In the genomic region with DNA sequence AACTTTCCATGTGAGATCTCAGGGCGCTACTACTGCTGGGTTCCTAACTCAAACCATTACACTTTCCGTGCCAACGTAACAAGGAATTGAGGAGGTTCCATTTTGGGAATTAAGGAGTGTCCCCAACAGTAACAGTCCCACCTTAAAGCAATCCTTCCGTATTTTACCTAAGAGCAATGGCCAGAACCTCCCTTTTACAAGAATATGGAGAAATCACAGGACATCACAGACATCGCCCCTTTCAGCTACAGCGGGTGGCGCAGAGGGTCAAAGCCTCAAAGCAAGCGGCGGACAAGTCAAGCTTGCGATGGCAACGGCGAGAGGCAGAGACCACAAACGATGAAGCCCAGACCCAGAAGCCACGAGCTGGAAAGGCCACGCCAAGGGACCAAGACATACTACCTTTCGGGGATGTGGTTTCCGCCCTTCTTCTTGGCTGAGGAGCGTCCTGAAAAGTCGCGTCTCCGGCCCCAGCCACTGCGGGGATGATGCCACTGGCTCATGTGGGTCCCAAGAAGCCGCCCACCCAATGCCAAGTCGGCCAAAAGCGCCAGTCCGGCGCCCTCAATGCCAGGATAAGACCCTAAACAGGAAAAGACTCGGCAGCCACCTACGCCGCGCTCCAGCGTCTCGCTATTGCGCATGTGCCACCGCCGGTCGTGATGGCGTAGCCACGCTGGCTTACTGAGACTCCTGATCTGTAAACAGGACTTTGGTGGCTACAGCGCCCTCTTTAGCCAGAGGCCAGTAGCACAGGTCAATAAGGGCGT, we compare ENCODE assay signal across 7 cellular contexts. TPM values are rescaled to one million over a fixed set of nuclear protein-coding genes. Genes with fewer than 3 reads are reported as not detected.
DNase-seq lines count a peak whose midpoint lies in the region; ATAC-seq, FAIRE-seq and TF ChIP-seq lines count a peak whose summit lies in the region.

DUSP11 (minus strand) TSS at position 632 of the 770 bp plus-strand sequence; CDS start at position 503, 129 bp downstream.

- no peaks in the 10 kb centered on the region for H3K9me3 ChIP-seq in astrocyte (ENCODE audit: insufficient read depth, low read depth, low read length)
- no peaks in the 10 kb centered on the region for H3K9me3 ChIP-seq in hepatocyte (ENCODE audit: low read depth)

- FAIRE-seq in astrocyte (lab: Jason Lieb, UNC), result peak; percentile 83

- TF ChIP-seq CTCF in astrocyte (IDR thresholded peaks at IDR 0.05; ENCODE audit: insufficient read depth, low read depth, low read length) (peak; percentile 93), hepatocyte (IDR thresholded peaks at IDR 0.05; ENCODE audit: poor library complexity) (peak; percentile 90)

- H2AFZ ChIP-seq in astrocyte (ENCODE audit: low read depth, low read length) (peak within 1 kb of the TSS; percentile 95), hepatocyte (peak within 1 kb of the TSS; percentile 89)

- H3K9me2 ChIP-seq in hepatocyte (replicated peaks; ENCODE audit: insufficient read depth), result no peaks in the 10 kb centered on the region

- 1% methylated on average over 41 of the region's 41 CpGs for WGBS in hepatocyte (ENCODE audit: low lambda C conversion rate, missing lambda C conversion rate)

- H3K4me1 Mint-ChIP-seq in T-helper 2 cell treated with Interferon-gamma antibody and Interleukin-4, amounts not matched to agents 5 μg/mL and 100 μg/mL, for 36 hours (ENCODE audit: low read depth), result peaks cover 11% of the 10 kb centered on the region
- peaks cover 16% of the 10 kb centered on the region for H3K4me1 Mint-ChIP-seq in astrocyte (ENCODE audit: low read depth, unreplicated experiment)

- H3K27me3 ChIP-seq in astrocyte (ENCODE audit: insufficient read depth, low read length), result no peaks in the 10 kb centered on the region
- no peaks in the 10 kb centered on the region for H3K27me3 ChIP-seq in hepatocyte

- ATAC-seq in GM18498 (IDR thresholded peaks at IDR 0.05; ENCODE audit: unreplicated experiment) (peak; percentile 99), HG02943 (IDR thresholded peaks at IDR 0.05; ENCODE audit: low read depth, unreplicated experiment) (peak; percentile 98)

- peak within 1 kb of the TSS; percentile 89 for H3K4me2 ChIP-seq in astrocyte (ENCODE audit: low read length)
- peak within 1 kb of the TSS; percentile 83 for H3K4me2 ChIP-seq in hepatocyte

- H3K4me3 Mint-ChIP-seq in T-helper 2 cell treated with Interferon-gamma antibody and Interleukin-4, amounts not matched to agents 5 μg/mL and 100 μg/mL, for 36 hours, result peak within 1 kb of the TSS; percentile 97
- H3K4me3 Mint-ChIP-seq in astrocyte (ENCODE audit: unreplicated experiment), result peak within 1 kb of the TSS; percentile 99

- DNase-seq in NCI-H187 treated with DMSO at 0.1 percent for 48 hours (lab: John Stamatoyannopoulos, UW) (peak; percentile 3), astrocyte (ENCODE audit: low read depth) (peak; percentile 74), hepatocyte (ENCODE audit: low spot score) (peak; percentile 97), retina (peak; percentile 96)
- peak; percentile 96 for DNase-seq in T-helper 2 cell treated with Interferon-gamma antibody and Interleukin-4, amounts not matched to agents 5 μg/mL and 100 μg/mL, for 36 hours (ENCODE audit: low spot score)

- peak within 1 kb of the TSS; percentile 97 for H3K9ac ChIP-seq in astrocyte (ENCODE audit: low read length)

- H3K9me3 Mint-ChIP-seq in T-helper 2 cell treated with Interferon-gamma antibody and Interleukin-4, amounts not matched to agents 5 μg/mL and 100 μg/mL, for 36 hours, result no peaks in the 10 kb centered on the region
- no peaks in the 10 kb centered on the region for H3K9me3 Mint-ChIP-seq in astrocyte (ENCODE audit: unreplicated experiment)

- H3K36me3 ChIP-seq in astrocyte (ENCODE audit: insufficient read depth, low read length) (peaks cover 9% of the 10 kb centered on the region), hepatocyte (replicated peaks; ENCODE audit: insufficient read depth, low read depth) (no peaks in the 10 kb centered on the region)

- H3K27ac ChIP-seq in astrocyte (ENCODE audit: low read depth, low read length) (peak within 1 kb of the TSS; percentile 92), hepatocyte (peak within 1 kb of the TSS; percentile 90)

- H3K4me1 ChIP-seq in astrocyte (ENCODE audit: insufficient read depth, low read length), result peaks cover 6% of the 10 kb centered on the region
- peaks cover 11% of the 10 kb centered on the region for H3K4me1 ChIP-seq in hepatocyte (ENCODE audit: insufficient read depth)

- H3K36me3 Mint-ChIP-seq in T-helper 2 cell treated with Interferon-gamma antibody and Interleukin-4, amounts not matched to agents 5 μg/mL and 100 μg/mL, for 36 hours (ENCODE audit: low read depth), result peaks cover 23% of the 10 kb centered on the region
- peaks cover 11% of the 10 kb centered on the region for H3K36me3 Mint-ChIP-seq in astrocyte (ENCODE audit: low read depth, unreplicated experiment)

- H3K27ac Mint-ChIP-seq in T-helper 2 cell treated with Interferon-gamma antibody and Interleukin-4, amounts not matched to agents 5 μg/mL and 100 μg/mL, for 36 hours, result peak within 1 kb of the TSS; percentile 95
- H3K27ac Mint-ChIP-seq in astrocyte (ENCODE audit: unreplicated experiment), result peak within 1 kb of the TSS; percentile 99

- H3K27me3 Mint-ChIP-seq in T-helper 2 cell treated with Interferon-gamma antibody and Interleukin-4, amounts not matched to agents 5 μg/mL and 100 μg/mL, for 36 hours (ENCODE audit: low read depth), result peaks cover 3% of the 10 kb centered on the region
- no peaks in the 10 kb centered on the region for H3K27me3 Mint-ChIP-seq in astrocyte (ENCODE audit: low read depth, unreplicated experiment)

- H3K79me2 ChIP-seq in astrocyte (ENCODE audit: insufficient read depth, low read length), result peaks cover 45% of the 10 kb centered on the region
- peaks cover 27% of the 10 kb centered on the region for H3K79me2 ChIP-seq in hepatocyte

- H4K20me1 ChIP-seq in astrocyte (ENCODE audit: insufficient read depth, low read length), result peaks cover 12% of the 10 kb centered on the region
- no peaks in the 10 kb centered on the region for H4K20me1 ChIP-seq in hepatocyte (ENCODE audit: insufficient read depth, poor library complexity, severe bottlenecking)

- H3K4me3 ChIP-seq in astrocyte (ENCODE audit: insufficient read depth, low read depth, low read length) (peak within 1 kb of the TSS; percentile 98), hepatocyte (peak within 1 kb of the TSS; percentile 67)

RNA-seq across cellular contexts. Expression of gene DUSP11, which starts in this region (rescaled TPM):
- total RNA-seq in astrocyte (38.3 and 39.6 TPM in 2 replicates), hepatocyte (32.9 and 37.2 TPM in 2 replicates)
- 30.8 and 38.2 TPM in 2 replicates for polyA plus RNA-seq in hepatocyte

Comparison
In these comparisons a context has a peak if more than half of its experiments do, and no peak if none do; other contexts are left out.
1. Peak in every context shown above with its lines: DNase-seq, ATAC-seq, H3K4me3 ChIP-seq and H3K27ac ChIP-seq.
2. DNase-seq: peak in every context shown above with its lines; median percentile 97 in hepatocyte; 96 in T-helper 2 cell treated with Interferon-gamma antibody and Interleukin-4, amounts not matched to agents 5 μg/mL and 100 μg/mL, for 36 hours; 96 in retina; 74 in astrocyte; 3 in NCI-H187 treated with DMSO at 0.1 percent for 48 hours.